In genomic region chr11:47464479-47464878, GRCh38 we compare ENCODE assay signal across 1 cellular context.
TF ChIP-seq lines count a peak whose summit lies in the region.

No MANE protein-coding gene starts in this region.

TF ChIP-seq in HEK293, 187 proteins besides CTCF, POLR2A, EP300 and RAD21 (continued from another document):
- no peak for TF ChIP-seq SALL2 (tag by site-specific recombination; IDR thresholded peaks at IDR 0.05; ENCODE audit: borderline replicate concordance)
- no peak for TF ChIP-seq ZNF211 (tag by site-specific recombination; IDR thresholded peaks at IDR 0.05; ENCODE audit: low read depth)
- no peak for TF ChIP-seq GLIS2 (tag by site-specific recombination; IDR thresholded peaks at IDR 0.05)
- no peak for TF ChIP-seq ZNF544 (tag by site-specific recombination; IDR thresholded peaks at IDR 0.05)
- no peak for TF ChIP-seq ZNF624 (tag by site-specific recombination; IDR thresholded peaks at IDR 0.05)
- peak; percentile 80 for TF ChIP-seq ZFP69B (tag by site-specific recombination; IDR thresholded peaks at IDR 0.05)
- TF ChIP-seq ZNF621 (tag by site-specific recombination; IDR thresholded peaks at IDR 0.05) = no peak
- TF ChIP-seq KLF8 (tag by site-specific recombination; IDR thresholded peaks at IDR 0.05) = 0 out of 2 replicates have a peak, but pooled peaks have one; percentile 40
- no peak for TF ChIP-seq ZNF148 (tag by site-specific recombination; IDR thresholded peaks at IDR 0.05; ENCODE audit: borderline replicate concordance)
- no peak for TF ChIP-seq ZNF777 (tag by site-specific recombination; IDR thresholded peaks at IDR 0.05; ENCODE audit: borderline replicate concordance)
TF ChIP-seq in HEK293: peak in this region for 27.
